14 cellular contexts compared by ENCODE assay signal in the genomic region with DNA sequence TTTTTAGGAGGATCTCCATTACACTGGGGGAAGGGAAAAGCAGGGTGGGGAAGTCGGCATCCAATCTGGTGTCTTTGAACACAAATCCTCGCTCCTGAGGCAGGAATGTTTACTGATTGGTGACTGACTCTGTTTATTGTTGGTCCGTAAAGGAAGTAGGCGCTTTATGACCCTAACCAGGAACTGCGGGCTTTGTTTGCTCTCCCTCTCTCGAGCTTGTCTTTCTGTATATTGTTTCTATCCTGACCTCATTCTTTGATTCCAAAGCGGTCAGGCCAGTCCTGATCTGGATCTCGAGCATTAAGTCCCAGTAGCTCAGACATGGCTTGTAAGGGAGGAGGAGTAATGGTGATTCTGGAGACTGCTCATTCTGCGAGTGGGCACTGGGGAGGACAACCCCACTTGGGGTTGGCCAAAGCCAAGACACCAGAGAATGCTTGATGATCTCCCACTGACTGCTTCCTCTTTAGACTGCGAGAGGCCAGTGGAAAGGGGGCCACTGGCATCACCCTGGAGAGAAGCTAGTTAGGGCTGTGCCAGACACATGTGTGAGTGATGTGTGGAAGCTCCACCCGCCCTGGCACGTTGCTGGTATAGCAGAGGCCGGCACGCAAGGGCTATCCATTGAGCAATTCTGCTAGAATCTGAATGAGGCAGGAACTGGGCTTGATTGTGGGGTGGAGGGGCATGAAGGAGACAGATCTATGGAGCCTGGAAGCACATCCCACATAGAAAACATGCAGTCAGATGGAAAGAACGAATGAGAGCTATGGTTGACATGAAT.
A peak's percentile ranks its signal among the peaks of the same experiment; 100 is the strongest.
DNase-seq lines count a peak whose midpoint lies in the region; ATAC-seq and TF ChIP-seq lines count a peak whose summit lies in the region.
"Had no signal": no experiment of that assay in that cellular context is flagged by ENCODE, and none has a peak within 500 bp of the region (broad histone marks: within the 10 kb centered on the region; RNA-seq: fewer than 3 reads in every experiment).

No MANE protein-coding gene starts in this region.

- no peak overlapping the region for H3K4me3 ChIP-seq in AG10803 (ENCODE audit: low read length)
- H3K4me3 ChIP-seq: HAP-1, lung, MG63 had no signal

- peak; percentile 10 for DNase-seq in AG10803 (ENCODE audit: low read depth)
- peak; percentile 96 for DNase-seq in DMS53 treated with DMSO at 0.1 percent for 48 hours (lab: John Stamatoyannopoulos, UW; ENCODE audit: unreplicated experiment)
- peak; percentile 87 for DNase-seq in NCI-H748 treated with DMSO at 0.1 percent for 48 hours (lab: John Stamatoyannopoulos, UW)
- DNase-seq in left colon, result peak; percentile 43 to 70
- no peak for DNase-seq in SKM-1 treated with dmso at 0.1 percent for 144 hours (lab: John Stamatoyannopoulos, UW; ENCODE audit: unreplicated experiment)
- no peak for DNase-seq in stimulated activated naive CD4-positive, alpha-beta T cell (lab: John Stamatoyannopoulos, UW)
- DNase-seq: activated CD4-positive, alpha-beta T cell treated with anti-CD3 and anti-CD28 coated beads for 4 hours; aorta; MG63; natural killer cell had no signal

- intact Hi-C loops in left colon (cut with DNase I, micrococcal nuclease), result no loop called here

- ATAC-seq in left colon, result peak; percentile 97
- ATAC-seq in GM18520 (IDR thresholded peaks at IDR 0.05; ENCODE audit: unreplicated experiment), result no peak
- ATAC-seq in HG03469 (IDR thresholded peaks at IDR 0.05; ENCODE audit: unreplicated experiment), result no peak

- TF ChIP-seq CTCF in AG10803 (conservative IDR thresholded peaks at IDR 0.05; ENCODE audit: low read length), result no peak

Comparison
In these comparisons a context has a peak if more than half of its experiments do, and no peak if none do; other contexts are left out.
1. DNase-seq: peak in AG10803 (single experiment), DMS53 treated with DMSO at 0.1 percent for 48 hours (single experiment), NCI-H748 treated with DMSO at 0.1 percent for 48 hours (single experiment) and left colon (2 of 2); none in SKM-1 treated with dmso at 0.1 percent for 144 hours (single experiment) and stimulated activated naive CD4-positive, alpha-beta T cell (0 of 6).